In genomic region chr1:113394863-113395259, GRCh38 we compare ENCODE assay signal across 1 cellular context.
TF ChIP-seq lines count a peak whose summit lies in the region.

No MANE protein-coding gene starts in this region.

TF ChIP-seq in A549, 52 proteins besides CTCF, POLR2A, EP300 and RAD21 (continued from another document):
- TF ChIP-seq ZC3H11A (IDR thresholded peaks at IDR 0.05) (no peak), RNF2 (IDR thresholded peaks at IDR 0.05; ENCODE audit: borderline replicate concordance, low read depth) (no peak), ZFP36 (IDR thresholded peaks at IDR 0.05; ENCODE audit: borderline replicate concordance, partially characterized antibody) (no peak), TP53 (CRISPR knock-in tag; IDR thresholded peaks at IDR 0.05) (no peak)
TF ChIP-seq in A549: peak in this region for 0.
